17 cellular contexts compared by ENCODE assay signal in the genomic region with DNA sequence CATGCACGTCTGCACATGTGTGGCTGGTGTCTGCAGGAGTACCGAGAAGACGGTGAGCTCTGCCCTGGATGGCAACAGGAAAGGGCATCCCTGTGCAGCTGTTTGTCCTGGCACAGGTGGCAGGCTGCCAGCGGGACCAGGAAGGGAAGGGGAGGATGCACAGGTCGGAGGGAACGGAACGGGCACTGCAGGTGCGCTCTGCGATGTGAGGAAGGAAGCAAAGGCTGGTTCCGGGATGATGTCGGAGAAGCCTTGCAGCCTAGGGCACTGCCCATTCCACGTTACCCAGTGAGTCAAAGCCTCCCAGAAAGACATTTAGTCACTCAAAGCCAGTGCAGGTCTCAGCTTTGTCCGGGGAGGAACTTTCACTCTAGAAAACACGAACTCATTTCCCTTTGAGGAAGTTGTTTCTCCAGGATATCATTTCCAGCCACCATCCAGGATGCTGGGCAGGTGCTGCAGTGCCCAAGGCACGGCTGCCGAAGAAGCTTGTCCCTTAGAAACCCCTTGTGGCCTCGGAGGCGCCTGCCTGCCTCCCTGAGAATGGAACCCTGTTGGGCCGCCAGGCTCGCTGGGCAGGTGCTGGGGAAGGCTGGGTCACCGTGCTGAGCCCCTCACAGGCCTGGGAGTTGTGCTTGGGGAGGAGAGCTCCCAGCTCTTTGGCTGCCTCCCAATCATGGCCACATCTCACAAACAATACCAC. TPM values are rescaled to one million over a fixed set of nuclear protein-coding genes. Genes with fewer than 3 reads are reported as not detected.
DNase-seq lines count a peak whose midpoint lies in the region; ATAC-seq, FAIRE-seq and TF ChIP-seq lines count a peak whose summit lies in the region.
"Had no signal": no experiment of that assay in that cellular context is flagged by ENCODE, and none has a peak within 500 bp of the region (broad histone marks: within the 10 kb centered on the region; RNA-seq: fewer than 3 reads in every experiment).

No MANE protein-coding gene starts in this region.

- no peak for DNase-seq in activated naive CD8-positive, alpha-beta T cell treated with anti-CD3 and anti-CD28 coated beads, Interleukin-2, amount 50 U/mL, for 24 hours
- DNase-seq in activated naive CD8-positive, alpha-beta T cell treated with anti-CD3 and anti-CD28 coated beads for 36 hours = no peak
- DNase-seq in RCC 7860 (ENCODE audit: low spot score) = peak; percentile 23
- no peak for DNase-seq in left cardiac atrium
- DNase-seq in stimulated activated CD4-positive, alpha-beta T cell treated with anti-CD3 and anti-CD28 coated beads, Interleukin-12 subunit alpha, Interleukin-12 subunit beta, amount 100 ng/mL, for 4 hours = no peak
- DNase-seq: activated CD4-positive, CD25-positive, alpha-beta regulatory T cell treated with anti-CD3 and anti-CD28 coated beads, Interleukin-2, amount 50 U/mL, for 72 hours; BE2C; left ventricle myocardium inferior; uterus had no signal

- ATAC-seq in activated naive CD8-positive, alpha-beta T cell treated with anti-CD3 and anti-CD28 coated beads, Interleukin-2, amount 50 U/mL, for 24 hours = peak; percentile 45
- ATAC-seq in gastroesophageal sphincter (peak; percentile 16), left cardiac atrium (no peak), HG02571 (IDR thresholded peaks at IDR 0.05; ENCODE audit: unreplicated experiment) (no peak), HG02588 (IDR thresholded peaks at IDR 0.05; ENCODE audit: unreplicated experiment) (no peak)

- intact Hi-C loops in left cardiac atrium (cut with DNase I) = no loop called here

- peaks cover 13% of the 10 kb centered on the region for H3K36me3 Mint-ChIP-seq in activated naive CD8-positive, alpha-beta T cell treated with anti-CD3 and anti-CD28 coated beads, Interleukin-2, amount 50 U/mL, for 24 hours (ENCODE audit: low read depth)
- peaks cover 11% of the 10 kb centered on the region for H3K36me3 Mint-ChIP-seq in activated naive CD8-positive, alpha-beta T cell treated with anti-CD3 and anti-CD28 coated beads for 36 hours

- H3K9me3 ChIP-seq in gastroesophageal sphincter = no peaks in the 10 kb centered on the region
- H3K9me3 ChIP-seq: BE2C, left ventricle myocardium inferior, SJSA1, uterus had no signal

- peaks cover 3% of the 10 kb centered on the region for H3K4me1 Mint-ChIP-seq in activated naive CD8-positive, alpha-beta T cell treated with anti-CD3 and anti-CD28 coated beads, Interleukin-2, amount 50 U/mL, for 24 hours
- peaks cover 7% of the 10 kb centered on the region for H3K4me1 Mint-ChIP-seq in activated naive CD8-positive, alpha-beta T cell treated with anti-CD3 and anti-CD28 coated beads for 36 hours

- no peak overlapping the region for H3K4me3 ChIP-seq in gastroesophageal sphincter
- H3K4me3 ChIP-seq: left ventricle myocardium inferior, neural progenitor cell, SJSA1, uterus had no signal

- H3K4me1 ChIP-seq in gastroesophageal sphincter = peaks cover 0 to 8% (median 0%) of the 10 kb centered on the region in 3 donors
- H3K4me1 ChIP-seq: SJSA1, uterus had no signal

- no peak for TF ChIP-seq POLR2A in gastroesophageal sphincter (IDR thresholded peaks at IDR 0.05)

- H3K27me3 ChIP-seq in gastroesophageal sphincter = peaks cover 25% of the 10 kb centered on the region
- H3K27me3 ChIP-seq: BE2C, uterus had no signal

- no peak overlapping the region for H3K4me3 Mint-ChIP-seq in activated naive CD8-positive, alpha-beta T cell treated with anti-CD3 and anti-CD28 coated beads, Interleukin-2, amount 50 U/mL, for 24 hours
- no peak overlapping the region for H3K4me3 Mint-ChIP-seq in activated naive CD8-positive, alpha-beta T cell treated with anti-CD3 and anti-CD28 coated beads for 36 hours
- H3K4me3 Mint-ChIP-seq: IgD-negative memory B cell, neural progenitor cell had no signal

- no peak for TF ChIP-seq EP300 in gastroesophageal sphincter (IDR thresholded peaks at IDR 0.05)

- H3K27ac Mint-ChIP-seq in activated naive CD8-positive, alpha-beta T cell treated with anti-CD3 and anti-CD28 coated beads, Interleukin-2, amount 50 U/mL, for 24 hours = no peak overlapping the region
- H3K27ac Mint-ChIP-seq in activated naive CD8-positive, alpha-beta T cell treated with anti-CD3 and anti-CD28 coated beads for 36 hours = no peak overlapping the region
- H3K27ac Mint-ChIP-seq: IgD-negative memory B cell, neural progenitor cell had no signal

- FAIRE-seq in RCC 7860 (lab: Jason Lieb, UNC) = no peak
- FAIRE-seq: colon, frontal cortex had no signal

- no peaks in the 10 kb centered on the region for H3K36me3 ChIP-seq in gastroesophageal sphincter
- H3K36me3 ChIP-seq: left ventricle myocardium inferior, neural progenitor cell, uterus had no signal

- no peaks in the 10 kb centered on the region for H3K9me3 Mint-ChIP-seq in activated naive CD8-positive, alpha-beta T cell treated with anti-CD3 and anti-CD28 coated beads, Interleukin-2, amount 50 U/mL, for 24 hours
- no peaks in the 10 kb centered on the region for H3K9me3 Mint-ChIP-seq in activated naive CD8-positive, alpha-beta T cell treated with anti-CD3 and anti-CD28 coated beads for 36 hours
- H3K9me3 Mint-ChIP-seq: IgD-negative memory B cell, neural progenitor cell had no signal

- no peak overlapping the region for H3K27ac ChIP-seq in gastroesophageal sphincter
- H3K27ac ChIP-seq: left ventricle myocardium inferior, SJSA1, uterus had no signal

- peaks cover 27% of the 10 kb centered on the region for H3K27me3 Mint-ChIP-seq in activated naive CD8-positive, alpha-beta T cell treated with anti-CD3 and anti-CD28 coated beads, Interleukin-2, amount 50 U/mL, for 24 hours
- peaks cover 44% of the 10 kb centered on the region for H3K27me3 Mint-ChIP-seq in activated naive CD8-positive, alpha-beta T cell treated with anti-CD3 and anti-CD28 coated beads for 36 hours

- no peak for TF ChIP-seq CTCF in gastroesophageal sphincter (IDR thresholded peaks at IDR 0.05)

- WGBS in gastroesophageal sphincter (ENCODE audit: low coverage in 1 of 2), 2 donors = 69 to 82% methylated on average over 5 of the region's 21 CpGs

RNA-seq across cellular contexts. Expression of a gene that starts 4.5 kb away (rescaled TPM):
- total RNA-seq in activated naive CD8-positive, alpha-beta T cell treated with anti-CD3 and anti-CD28 coated beads for 36 hours = not detected
- not detected for total RNA-seq in gastroesophageal sphincter
- not detected for total RNA-seq in left cardiac atrium
- total RNA-seq: frontal cortex, left ventricle myocardium inferior, SJSA1, uterus had no signal

RNA-seq across cellular contexts. Expression of a gene that starts 12.8 kb away (rescaled TPM):
- 100 to 1,000 TPM in 1 of 2 experiments, 10 to 100 TPM in 1; 92.4 to 102 TPM for total RNA-seq in activated naive CD8-positive, alpha-beta T cell treated with anti-CD3 and anti-CD28 coated beads for 36 hours
- total RNA-seq in gastroesophageal sphincter = 1 to 10 TPM in 1 of 4 donors, under 1 TPM in 1, not detected in 2; 0.27 to 1.6 TPM
- 1 to 10 TPM in 1 of 2 donors, under 1 TPM in 1; 0.16 to 1.6 TPM for total RNA-seq in left cardiac atrium

RNA-seq across cellular contexts. Expression of a gene that starts 39.7 kb away (rescaled TPM):
- 10 to 100 TPM; 32.7 to 36.2 TPM for total RNA-seq in activated naive CD8-positive, alpha-beta T cell treated with anti-CD3 and anti-CD28 coated beads for 36 hours
- 10 to 100 TPM; 14.9 to 43.9 (median 31.6) TPM for total RNA-seq in gastroesophageal sphincter
- 10 to 100 TPM; 20.8 to 30.9 TPM for total RNA-seq in left cardiac atrium

RNA-seq across cellular contexts. Expression of a gene that starts 40.1 kb away (rescaled TPM):
- total RNA-seq in activated naive CD8-positive, alpha-beta T cell treated with anti-CD3 and anti-CD28 coated beads for 36 hours = 100 to 1,000 TPM; 144 to 150 TPM
- total RNA-seq in gastroesophageal sphincter = 10 to 100 TPM in 2 of 4 donors, 1 to 10 TPM in 2; 3.4 to 24.8 (median 12.1) TPM
- 1 to 10 TPM; 1.8 to 7.7 TPM for total RNA-seq in left cardiac atrium

RNA-seq across cellular contexts. Expression of a gene that starts 58.5 kb away (rescaled TPM):
- 100 to 1,000 TPM; 126 to 127 TPM for total RNA-seq in activated naive CD8-positive, alpha-beta T cell treated with anti-CD3 and anti-CD28 coated beads for 36 hours
- 100 to 1,000 TPM in 1 of 4 donors, 10 to 100 TPM in 3; 49.9 to 151 (median 81.2) TPM for total RNA-seq in gastroesophageal sphincter
- total RNA-seq in left cardiac atrium = 10 to 100 TPM; 73.4 to 84.5 TPM

Comparison
In these comparisons a context has a peak if more than half of its experiments do, and no peak if none do; other contexts are left out.
1. ATAC-seq: peak in activated naive CD8-positive, alpha-beta T cell treated with anti-CD3 and anti-CD28 coated beads, Interleukin-2, amount 50 U/mL, for 24 hours (single experiment) and gastroesophageal sphincter (single experiment); none in left cardiac atrium (0 of 2), HG02571 (single experiment) and HG02588 (single experiment).
2. RNA of a gene that starts 12.8 kb away (total RNA-seq): 92.4 to 102 TPM in activated naive CD8-positive, alpha-beta T cell treated with anti-CD3 and anti-CD28 coated beads for 36 hours; 0.16 to 1.6 TPM in left cardiac atrium and 0.27 to 1.6 TPM in gastroesophageal sphincter; every median in the first group is over 10 times any median in the second.